In genomic region chr1:196794128-196794527, GRCh38 we compare ENCODE assay signal across 8 cellular contexts.
A peak's percentile ranks its signal among the peaks of the same experiment; 100 is the strongest.
DNase-seq lines count a peak whose midpoint lies in the region; TF ChIP-seq lines count a peak whose summit lies in the region.
"Not testable (repeated sequence)": the region's sequence is repeated elsewhere in the genome, so short reads cannot be mapped to it uniquely, and the experiment has no call there.

No MANE protein-coding gene starts in this region.

- peak; percentile 78 for DNase-seq in COLO668 (lab: John Stamatoyannopoulos, UW; ENCODE audit: unreplicated experiment)
- peak; percentile 95 for DNase-seq in NCI-H1092 treated with DMSO at 0.1 percent for 48 hours (lab: John Stamatoyannopoulos, UW)
- peak; percentile 81 for DNase-seq in NCI-H1436 (lab: John Stamatoyannopoulos, UW)
- peak; percentile 94 to 99 for DNase-seq in NCI-H2081 (lab: John Stamatoyannopoulos, UW)
- DNase-seq in NCI-H2171 treated with DMSO at 0.1 percent for 48 hours (lab: John Stamatoyannopoulos, UW), result peak; percentile 53
- peak; percentile 98 for DNase-seq in NCI-H748 (lab: John Stamatoyannopoulos, UW; ENCODE audit: unreplicated experiment)
- DNase-seq in SHP77 treated with DMSO at 0.1 percent for 48 hours (lab: John Stamatoyannopoulos, UW), result peak; percentile 64
- DNase-seq in retinal pigment epithelial cell (ENCODE audit: low read depth), result peak; percentile 0

- not testable (repeated sequence) for H3K4me3 ChIP-seq in retinal pigment epithelial cell (ENCODE audit: low read length)

- not testable (repeated sequence) for TF ChIP-seq CTCF in retinal pigment epithelial cell (conservative IDR thresholded peaks at IDR 0.05; ENCODE audit: low read depth, low read length)

Comparison
In these comparisons a context has a peak if more than half of its experiments do, and no peak if none do; other contexts are left out.
1. DNase-seq: peak in every context shown above with its lines; median percentile 98 in NCI-H748; 96 in NCI-H2081; 95 in NCI-H1092 treated with DMSO at 0.1 percent for 48 hours; 81 in NCI-H1436; 78 in COLO668; 64 in SHP77 treated with DMSO at 0.1 percent for 48 hours; 53 in NCI-H2171 treated with DMSO at 0.1 percent for 48 hours; 0 in retinal pigment epithelial cell.